Comparison of ENCODE assay signal across 9 cellular contexts in genomic region chr3:30693470-30694120, GRCh38.
DNase-seq lines count a peak whose midpoint lies in the region; ATAC-seq and TF ChIP-seq lines count a peak whose summit lies in the region.
"Had no signal": no experiment of that assay in that cellular context is flagged by ENCODE, and none has a peak within 500 bp of the region (broad histone marks: within the 10 kb centered on the region; RNA-seq: fewer than 3 reads in every experiment).

No MANE protein-coding gene starts in this region.

- peaks cover 50% of the 10 kb centered on the region for H3K4me1 Mint-ChIP-seq in activated CD8-positive, alpha-beta T cell treated with anti-CD3 and anti-CD28 coated beads, Interleukin-2, amount 10 ng/mL, durations not matched to agents 7 days and 5 days (ENCODE audit: low read depth)
- peaks cover 32% of the 10 kb centered on the region for H3K4me1 Mint-ChIP-seq in neural crest cell

- DNase-seq in DMS53 treated with DMSO at 0.1 percent for 48 hours (lab: John Stamatoyannopoulos, UW; ENCODE audit: unreplicated experiment) (peak; percentile 9), NCI-H526 (lab: John Stamatoyannopoulos, UW) (peak; percentile 34 to 73), fibroblast of the aortic adventitia (ENCODE audit: low read depth) (peak; percentile 84), neural crest cell (ENCODE audit: low read depth, low spot score) (no peak), HK-2 (ENCODE audit: unreplicated experiment) (no peak)
- peak; percentile 60 for DNase-seq in activated CD8-positive, alpha-beta T cell treated with anti-CD3 and anti-CD28 coated beads, Interleukin-2, amount 10 ng/mL, durations not matched to agents 7 days and 5 days

- no peaks in the 10 kb centered on the region for H3K27me3 Mint-ChIP-seq in activated CD8-positive, alpha-beta T cell treated with anti-CD3 and anti-CD28 coated beads, Interleukin-2, amount 10 ng/mL, durations not matched to agents 7 days and 5 days (ENCODE audit: low read depth)
- H3K27me3 Mint-ChIP-seq in neural crest cell (ENCODE audit: low read depth) = no peaks in the 10 kb centered on the region
- H3K27me3 Mint-ChIP-seq: dendritic cell treated with granulocyte-macrophage colony-stimulating factor and Interleukin-4, amounts not matched to agents 40 ng/mL and 50 ng/mL, for 4 days had no signal

- H3K36me3 Mint-ChIP-seq in activated CD8-positive, alpha-beta T cell treated with anti-CD3 and anti-CD28 coated beads, Interleukin-2, amount 10 ng/mL, durations not matched to agents 7 days and 5 days (ENCODE audit: low read depth) = peaks cover 76% of the 10 kb centered on the region
- H3K36me3 Mint-ChIP-seq in neural crest cell (ENCODE audit: low read depth) = peaks cover 6% of the 10 kb centered on the region

- no peak overlapping the region for H3K4me3 ChIP-seq in fibroblast of the aortic adventitia (ENCODE audit: low read depth, low read length)

- POLR2A ChIA-PET in activated CD8-positive, alpha-beta T cell treated with anti-CD3 and anti-CD28 coated beads, Interleukin-2, amount 10 ng/mL, durations not matched to agents 7 days and 5 days (lab: Charles Lee) = interaction anchor here (1.4 kb wide), 1 partner anchor 87 kb away, joined by 3 read pairs; the partner anchor contains the start of gene TGFBR2

- no peaks in the 10 kb centered on the region for H3K9me3 Mint-ChIP-seq in activated CD8-positive, alpha-beta T cell treated with anti-CD3 and anti-CD28 coated beads, Interleukin-2, amount 10 ng/mL, durations not matched to agents 7 days and 5 days (ENCODE audit: insufficient read depth)
- H3K9me3 Mint-ChIP-seq in neural crest cell = no peaks in the 10 kb centered on the region
- H3K9me3 Mint-ChIP-seq: dendritic cell treated with granulocyte-macrophage colony-stimulating factor and Interleukin-4, amounts not matched to agents 40 ng/mL and 50 ng/mL, for 4 days had no signal

- peak overlapping the region; percentile 54 for H3K27ac Mint-ChIP-seq in activated CD8-positive, alpha-beta T cell treated with anti-CD3 and anti-CD28 coated beads, Interleukin-2, amount 10 ng/mL, durations not matched to agents 7 days and 5 days
- no peak overlapping the region for H3K27ac Mint-ChIP-seq in neural crest cell (ENCODE audit: unreplicated experiment)
- H3K27ac Mint-ChIP-seq: dendritic cell treated with granulocyte-macrophage colony-stimulating factor and Interleukin-4, amounts not matched to agents 40 ng/mL and 50 ng/mL, for 4 days had no signal

- TF ChIP-seq CTCF in fibroblast of the aortic adventitia (IDR thresholded peaks at IDR 0.05; ENCODE audit: insufficient read depth, low read length) = peak; percentile 85
- peak; percentile 92 for TF ChIP-seq CTCF in neural crest cell (conservative IDR thresholded peaks at IDR 0.05)

- peak; percentile 97 for ATAC-seq in GM19372 (IDR thresholded peaks at IDR 0.05; ENCODE audit: low read depth, unreplicated experiment)
- peak; percentile 98 for ATAC-seq in HG03342 (IDR thresholded peaks at IDR 0.05; ENCODE audit: unreplicated experiment)
- ATAC-seq in activated CD8-positive, alpha-beta T cell treated with anti-CD3 and anti-CD28 coated beads, Interleukin-2, amount 10 ng/mL, durations not matched to agents 7 days and 5 days = peak; percentile 88

- CTCF ChIA-PET in activated CD8-positive, alpha-beta T cell treated with anti-CD3 and anti-CD28 coated beads, Interleukin-2, amount 10 ng/mL, durations not matched to agents 7 days and 5 days (lab: Charles Lee) = interaction anchor here (0.6 to 5.4 kb wide), 51 partner anchors 8 to 681 kb away, joined by 3 to 29 read pairs (median 4); no protein-coding TSS in a partner anchor

- H3K4me3 Mint-ChIP-seq in activated CD8-positive, alpha-beta T cell treated with anti-CD3 and anti-CD28 coated beads, Interleukin-2, amount 10 ng/mL, durations not matched to agents 7 days and 5 days = no peak overlapping the region
- no peak overlapping the region for H3K4me3 Mint-ChIP-seq in neural crest cell
- H3K4me3 Mint-ChIP-seq: dendritic cell treated with granulocyte-macrophage colony-stimulating factor and Interleukin-4, amounts not matched to agents 40 ng/mL and 50 ng/mL, for 4 days had no signal

Comparison
In these comparisons a context has a peak if more than half of its experiments do, and no peak if none do; other contexts are left out.
1. DNase-seq: peak in DMS53 treated with DMSO at 0.1 percent for 48 hours (single experiment), NCI-H526 (2 of 2), activated CD8-positive, alpha-beta T cell treated with anti-CD3 and anti-CD28 coated beads, Interleukin-2, amount 10 ng/mL, durations not matched to agents 7 days and 5 days (single experiment) and fibroblast of the aortic adventitia (single experiment); none in neural crest cell (single experiment) and HK-2 (single experiment).
2. Peak in every context shown above with its lines, with median percentiles within 50 percentile points of each other: ATAC-seq.